ENCODE assay signal across 10 cellular contexts in genomic region chr6:138594042-138594636, GRCh38.
DNase-seq lines count a peak whose midpoint lies in the region; ATAC-seq and TF ChIP-seq lines count a peak whose summit lies in the region.
"Had no signal": no experiment of that assay in that cellular context is flagged by ENCODE, and none has a peak within 500 bp of the region (broad histone marks: within the 10 kb centered on the region; RNA-seq: fewer than 3 reads in every experiment).

No MANE protein-coding gene starts in this region.

- no peak overlapping the region for H2BK20ac ChIP-seq in H9 (ENCODE audit: low read depth, low read length, poor library complexity, severe bottlenecking)

- no peak overlapping the region for H2AK5ac ChIP-seq in H9 (ENCODE audit: insufficient read length, low read length)

- no peak overlapping the region for H2BK15ac ChIP-seq in H9 (ENCODE audit: low read depth, low read length)

- no peak overlapping the region for H3T11ph ChIP-seq in H9 (ENCODE audit: low read length)

- H3K36me3 ChIP-seq in mammary epithelial cell (ENCODE audit: insufficient read depth, low read length): no peaks in the 10 kb centered on the region
- H3K36me3 ChIP-seq in osteoblast (ENCODE audit: insufficient read depth, low read length): no peaks in the 10 kb centered on the region
- H3K36me3 ChIP-seq in lower lobe of right lung: no peaks in the 10 kb centered on the region

- H3K27ac ChIP-seq in H9 (ENCODE audit: insufficient read length, low read depth, low read length) (peak overlapping the region; percentile 25), mammary epithelial cell (ENCODE audit: insufficient read depth, low read depth, low read length) (peak overlapping the region; percentile 86), osteoblast (ENCODE audit: low read depth, low read length) (peak overlapping the region; percentile 97), lower lobe of right lung (no peak overlapping the region)

- no peaks in the 10 kb centered on the region for H3K79me1 ChIP-seq in H9 (ENCODE audit: insufficient read depth, low read depth, low read length, poor library complexity, severe bottlenecking)

- no peak overlapping the region for H3K14ac ChIP-seq in H9 (ENCODE audit: insufficient read depth, low read length)

- H2BK12ac ChIP-seq in H9 (ENCODE audit: insufficient read length, low read depth, low read length): no peak overlapping the region

- BruUV-seq in mammary epithelial cell (replicated peaks; lab: Mats Ljungman, UMichigan): no TSS peak

- no peaks in the 10 kb centered on the region for H3K79me2 ChIP-seq in H9 (ENCODE audit: insufficient read depth, low read length)
- peaks cover 90% of the 10 kb centered on the region for H3K79me2 ChIP-seq in mammary epithelial cell (ENCODE audit: insufficient read depth, low read length)
- peaks cover 10% of the 10 kb centered on the region for H3K79me2 ChIP-seq in osteoblast (ENCODE audit: insufficient read depth, low read length)

- no peak overlapping the region for H4K8ac ChIP-seq in H9 (replicated peaks; ENCODE audit: insufficient read length, low read depth, low read length)

- H3K9ac ChIP-seq in H9 (ENCODE audit: extremely low read depth, insufficient read length, low read length) (no peak overlapping the region), mammary epithelial cell (ENCODE audit: insufficient read depth, low read length) (peak overlapping the region; percentile 75)

- CTCF ChIA-PET in mammary epithelial cell (lab: Charles Lee; ENCODE audit: low non-redundant PET): no interaction called here

- no peak overlapping the region for H2BK120ac ChIP-seq in H9 (ENCODE audit: low read depth, low read length, poor library complexity, severe bottlenecking)

- peaks cover 8% of the 10 kb centered on the region; the same call in 1 of the 2 replicates for H3K4me1 ChIP-seq in H9 (ENCODE audit: insufficient read depth, low read length)
- peaks cover 24% of the 10 kb centered on the region for H3K4me1 ChIP-seq in mammary epithelial cell (ENCODE audit: insufficient read depth, low read length)
- H3K4me1 ChIP-seq in osteoblast (ENCODE audit: insufficient read depth, low read length): peaks cover 30% of the 10 kb centered on the region
- peaks cover 18% of the 10 kb centered on the region for H3K4me1 ChIP-seq in lower lobe of right lung

- DNase-seq in H9 (no peak), NCI-H1105 treated with DMSO at 0.1 percent for 48 hours (lab: John Stamatoyannopoulos, UW) (peak; percentile 74), mammary epithelial cell (no peak), osteoblast (ENCODE audit: insufficient read length, low spot score, missing footprints) (no peak), lower lobe of right lung (no peak), anterior cingulate cortex (lab: John Stamatoyannopoulos, UW) (no peak)
- DNase-seq: activated B cell treated with CpG ODN at 0.5 μM for 24 hours, amygdala had no signal

- dilution Hi-C loops in mammary epithelial cell (cut with HindIII; ENCODE audit: low sequenced_read_pairs): loop anchor here (5.0 kb wide), 1 partner anchor 158 kb away; no protein-coding TSS in a partner anchor

- no peak overlapping the region for H2AFZ ChIP-seq in H9 (ENCODE audit: low read length)
- H2AFZ ChIP-seq in mammary epithelial cell (ENCODE audit: low read depth, low read length): peak overlapping the region; percentile 29
- H2AFZ ChIP-seq in osteoblast (ENCODE audit: low read length): peak overlapping the region; percentile 27

- H3K4me2 ChIP-seq in H9 (ENCODE audit: insufficient read depth, insufficient read length, low read length) (peak overlapping the region; percentile 42), mammary epithelial cell (ENCODE audit: insufficient read depth, low read depth, low read length) (peak overlapping the region; percentile 67), osteoblast (ENCODE audit: insufficient read depth, low read length) (peak overlapping the region; percentile 88)

- H3K27me3 ChIP-seq in H9 (ENCODE audit: insufficient read depth, low read length): no peaks in the 10 kb centered on the region
- H3K27me3 ChIP-seq in mammary epithelial cell (ENCODE audit: insufficient read depth, low read length): no peaks in the 10 kb centered on the region
- H3K27me3 ChIP-seq in osteoblast (ENCODE audit: insufficient read depth, low read length): no peaks in the 10 kb centered on the region
- H3K27me3 ChIP-seq in lower lobe of right lung (ENCODE audit: low read depth): no peaks in the 10 kb centered on the region

- no peak overlapping the region for H3K56ac ChIP-seq in H9 (ENCODE audit: insufficient read length, low read depth, low read length)

- TF ChIP-seq CTCF in H9 (conservative IDR thresholded peaks at IDR 0.05): no peak
- no peak for TF ChIP-seq CTCF in mammary epithelial cell (conservative IDR thresholded peaks at IDR 0.05 in 1 of 2, IDR thresholded peaks at IDR 0.05 in 1 of 2; ENCODE audit: extremely low read depth in 1 of 2, insufficient read depth in 1 of 2, low read depth in 1 of 2, low read length in 2 of 2)
- no peak for TF ChIP-seq CTCF in osteoblast (IDR thresholded peaks at IDR 0.05; ENCODE audit: extremely low read depth, low read depth, low read length)
- no peak for TF ChIP-seq CTCF in lower lobe of right lung (IDR thresholded peaks at IDR 0.05)

- H3K18ac ChIP-seq in H9 (ENCODE audit: insufficient read length, low read depth, low read length): no peak overlapping the region

- H3K27ac Mint-ChIP-seq in H9: peak overlapping the region; percentile 49 to 91 (median 49); a peak in 6 of 7 replicates

- no peaks in the 10 kb centered on the region for H4K20me1 ChIP-seq in H9 (ENCODE audit: control insufficient read depth, insufficient read depth, insufficient read length)
- H4K20me1 ChIP-seq in mammary epithelial cell (ENCODE audit: insufficient read depth, low read length): no peaks in the 10 kb centered on the region
- no peaks in the 10 kb centered on the region for H4K20me1 ChIP-seq in osteoblast (ENCODE audit: insufficient read depth, low read length)

- ATAC-seq in lower lobe of right lung (no peak), HG03432 (IDR thresholded peaks at IDR 0.05; ENCODE audit: unreplicated experiment) (no peak), HG02642 (IDR thresholded peaks at IDR 0.05; ENCODE audit: poor library complexity, unreplicated experiment) (no peak)

- H3K4me1 Mint-ChIP-seq in H9: peaks cover 62 to 63% of the 10 kb centered on the region in 2 experiments

- H3K9me3 ChIP-seq in H9 (ENCODE audit: control insufficient read depth, low read depth, low read length) (no peaks in the 10 kb centered on the region), mammary epithelial cell (replicated peaks; ENCODE audit: insufficient read depth, low read length) (no peaks in the 10 kb centered on the region), osteoblast (ENCODE audit: low read depth, low read length) (no peaks in the 10 kb centered on the region), lower lobe of right lung (no peaks in the 10 kb centered on the region)

- H3K4ac ChIP-seq in H9 (ENCODE audit: low read depth, low read length): no peak overlapping the region

- intact Hi-C loops in mammary epithelial cell (cut with micrococcal nuclease): loop anchor here (5.0 kb wide), 2 partner anchors 72 to 87 kb away; no protein-coding TSS in a partner anchor
- intact Hi-C loops in lower lobe of right lung (cut with DNase I): loop anchor here (5.0 kb wide), 1 partner anchor 173 kb away; no protein-coding TSS in a partner anchor

- no CpG with 5 or more reads among the region's 8 CpGs for WGBS in H9 (ENCODE audit: extremely low coverage, insufficient read length, low lambda C conversion rate)
- 93% methylated on average over 8 of the region's 8 CpGs for WGBS in mammary epithelial cell (ENCODE audit: low coverage, missing lambda C conversion rate)

- H3K9me3 Mint-ChIP-seq in H9: no peaks in the 10 kb centered on the region
- H3K9me3 Mint-ChIP-seq: activated B cell treated with CpG ODN at 0.5 μM for 24 hours had no signal

- H3K23ac ChIP-seq in H9 (ENCODE audit: insufficient read length, low read depth, low read length): no peak overlapping the region

- no peak overlapping the region for H2BK5ac ChIP-seq in H9 (ENCODE audit: insufficient read length, low read length)

- H3K4me3 Mint-ChIP-seq in H9: peak overlapping the region; percentile 2 to 64; a peak in 4 of 5 replicates

- no peak overlapping the region for H4K5ac ChIP-seq in H9 (ENCODE audit: insufficient read length, low read depth, low read length)

- no peaks in the 10 kb centered on the region; the same call in 1 of the 2 replicates for H3K27me3 Mint-ChIP-seq in H9 (ENCODE audit: low read depth)
- H3K27me3 Mint-ChIP-seq: activated B cell treated with CpG ODN at 0.5 μM for 24 hours had no signal

- no peak overlapping the region for H4K91ac ChIP-seq in H9 (ENCODE audit: insufficient read length, low read depth, low read length)

- H3K23me2 ChIP-seq in H9 (ENCODE audit: insufficient read length, low read depth, low read length, poor library complexity, severe bottlenecking): no peaks in the 10 kb centered on the region

- no peak overlapping the region for H3K4me3 ChIP-seq in mammary epithelial cell (replicated peaks in 1 of 3; ENCODE audit: insufficient read depth in 1 of 3, low read depth in 2 of 3, low read length in 3 of 3)
- H3K4me3 ChIP-seq in osteoblast (ENCODE audit: insufficient read depth, low read length): peak overlapping the region; percentile 62
- H3K4me3 ChIP-seq in lower lobe of right lung: no peak overlapping the region

- in situ Hi-C loops in mammary epithelial cell (cut with MboI; ENCODE audit: low sequenced_read_pairs in 2 of 2): loop anchor here (10.0 kb wide), 2 partner anchors 101 to 181 kb away; partner anchors contain the start of gene CCDC28A (in 1 of the 2)

- H3K36me3 Mint-ChIP-seq in H9 (ENCODE audit: insufficient read depth in 1 of 3, low read depth in 3 of 3): 0 out of 7 replicates have a peak, but pooled peaks cover 0 to 3% (median 0%) of the 10 kb centered on the region in 3 experiments
